ENCODE assay signal across 21 cellular contexts in the genomic region with DNA sequence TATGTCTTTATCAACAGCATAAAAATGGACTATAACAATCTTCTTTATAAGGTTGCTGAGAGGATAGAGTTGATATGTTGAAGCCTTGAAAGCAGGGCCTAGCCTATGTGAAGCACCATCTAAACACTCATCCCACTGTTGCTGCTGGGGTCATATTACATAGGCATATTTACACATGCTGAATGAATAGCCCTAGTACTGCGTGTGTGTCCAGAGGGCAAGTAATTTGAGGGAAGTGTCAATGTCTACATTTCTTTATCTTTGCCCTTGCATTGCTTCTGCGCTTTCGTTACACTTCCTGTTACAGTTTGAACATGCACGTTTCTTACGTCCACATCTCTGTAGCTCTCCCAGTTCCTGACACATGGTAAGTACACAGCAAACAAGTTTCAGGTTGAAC.
DNase-seq lines count a peak whose midpoint lies in the region; FAIRE-seq and TF ChIP-seq lines count a peak whose summit lies in the region.
"Had no signal": no experiment of that assay in that cellular context is flagged by ENCODE, and none has a peak within 500 bp of the region (broad histone marks: within the 10 kb centered on the region; RNA-seq: fewer than 3 reads in every experiment).

No MANE protein-coding gene starts in this region.

- H3K4me1 Mint-ChIP-seq in CD8-positive, alpha-beta memory T cell = no peaks in the 10 kb centered on the region
- H3K4me1 Mint-ChIP-seq: stimulated activated effector memory CD8-positive, alpha-beta T cell treated with anti-CD3 and anti-CD28 coated beads, Interleukin-12 subunit alpha, Interleukin-12 subunit beta, amount 100 ng/mL, for 72 hours had no signal

- H3K4me1 ChIP-seq in esophagus muscularis mucosa = no peaks in the 10 kb centered on the region
- H3K4me1 ChIP-seq in CD8-positive, alpha-beta memory T cell (ENCODE audit: insufficient read depth, low read length) = no peaks in the 10 kb centered on the region
- H3K4me1 ChIP-seq: adrenal gland, suprapubic skin had no signal

- intact Hi-C loops in esophagus muscularis mucosa (cut with DNase I) = no loop called here

- H3K27ac ChIP-seq in esophagus muscularis mucosa (replicated peaks in 1 of 4) = no peak overlapping the region
- no peak overlapping the region for H3K27ac ChIP-seq in CD8-positive, alpha-beta memory T cell (ENCODE audit: low read depth, low read length)
- H3K27ac ChIP-seq: adrenal gland, brain microvascular endothelial cell, C4-2B, RWPE1, suprapubic skin had no signal

- WGBS in esophagus muscularis mucosa = 75% methylated on average over 5 of the region's 5 CpGs

- no peaks in the 10 kb centered on the region for H3K27me3 ChIP-seq in esophagus muscularis mucosa
- no peaks in the 10 kb centered on the region for H3K27me3 ChIP-seq in CD8-positive, alpha-beta memory T cell (ENCODE audit: insufficient read depth, low read length, poor library complexity, severe bottlenecking)
- H3K27me3 ChIP-seq: adrenal gland, brain microvascular endothelial cell, suprapubic skin had no signal

- no peak for TF ChIP-seq EP300 in esophagus muscularis mucosa (IDR thresholded peaks at IDR 0.05)

- no peaks in the 10 kb centered on the region for H3K36me3 ChIP-seq in esophagus muscularis mucosa
- no peaks in the 10 kb centered on the region for H3K36me3 ChIP-seq in CD8-positive, alpha-beta memory T cell (ENCODE audit: insufficient read depth, low read length)
- H3K36me3 ChIP-seq: adrenal gland, brain microvascular endothelial cell, suprapubic skin had no signal

- H3K27me3 Mint-ChIP-seq in CD8-positive, alpha-beta memory T cell = peaks cover 5% of the 10 kb centered on the region in 2 donors

- H3K9me3 ChIP-seq in esophagus muscularis mucosa = no peaks in the 10 kb centered on the region
- no peaks in the 10 kb centered on the region for H3K9me3 ChIP-seq in CD8-positive, alpha-beta memory T cell (ENCODE audit: low read length)
- H3K9me3 ChIP-seq: adrenal gland, suprapubic skin had no signal

- no peak overlapping the region for H3K4me3 Mint-ChIP-seq in CD8-positive, alpha-beta memory T cell
- H3K4me3 Mint-ChIP-seq: activated CD8-positive, alpha-beta T cell treated with anti-CD3 and anti-CD28 coated beads for 36 hours; HFFc6; stimulated activated effector memory CD8-positive, alpha-beta T cell treated with anti-CD3 and anti-CD28 coated beads, Interleukin-12 subunit alpha, Interleukin-12 subunit beta, amount 100 ng/mL, for 72 hours had no signal

- H3K36me3 Mint-ChIP-seq in CD8-positive, alpha-beta memory T cell = no peaks in the 10 kb centered on the region
- H3K36me3 Mint-ChIP-seq: stimulated activated effector memory CD8-positive, alpha-beta T cell treated with anti-CD3 and anti-CD28 coated beads, Interleukin-12 subunit alpha, Interleukin-12 subunit beta, amount 100 ng/mL, for 72 hours had no signal

- DNase-seq in DMS53 treated with DMSO at 0.1 percent for 48 hours (lab: John Stamatoyannopoulos, UW; ENCODE audit: unreplicated experiment) (peak; percentile 98), NCI-H146 (lab: John Stamatoyannopoulos, UW) (peak; percentile 91), NCI-H510A treated with DMSO at 0.1 percent for 48 hours (lab: John Stamatoyannopoulos, UW) (peak; percentile 92), esophagus muscularis mucosa (ENCODE audit: extremely low spot score) (peak; percentile 62), MV-4-11 (lab: John Stamatoyannopoulos, UW) (no peak), NCI-H2081 treated with DMSO at 0.1 percent for 48 hours (lab: John Stamatoyannopoulos, UW) (no peak), D721Med (ENCODE audit: insufficient read length, low spot score) (no peak)
- no peak for DNase-seq in CD8-positive, alpha-beta memory T cell
- DNase-seq: activated CD8-positive, alpha-beta T cell treated with anti-CD3 and anti-CD28 coated beads for 36 hours; activated gamma-delta T cell treated with Interleukin-2 at 50 U/mL for 16 hours; adrenal gland; brain microvascular endothelial cell; effector memory CD4-positive, alpha-beta T cell; HFFc6; kidney glomerular epithelial cell; NCI-H446 treated with DMSO at 0.1 percent for 48 hours; T1000 had no signal

- peaks cover 0 to 4% (median 3%) of the 10 kb centered on the region in 5 donors for H3K9me3 Mint-ChIP-seq in CD8-positive, alpha-beta memory T cell
- H3K9me3 Mint-ChIP-seq: stimulated activated effector memory CD8-positive, alpha-beta T cell treated with anti-CD3 and anti-CD28 coated beads, Interleukin-12 subunit alpha, Interleukin-12 subunit beta, amount 100 ng/mL, for 72 hours had no signal

- no peak overlapping the region for H3K27ac Mint-ChIP-seq in CD8-positive, alpha-beta memory T cell
- H3K27ac Mint-ChIP-seq: activated CD8-positive, alpha-beta T cell treated with anti-CD3 and anti-CD28 coated beads for 36 hours; HFFc6; stimulated activated effector memory CD8-positive, alpha-beta T cell treated with anti-CD3 and anti-CD28 coated beads, Interleukin-12 subunit alpha, Interleukin-12 subunit beta, amount 100 ng/mL, for 72 hours had no signal

- TF ChIP-seq CTCF in esophagus muscularis mucosa (IDR thresholded peaks at IDR 0.05) = no peak
- no peak for TF ChIP-seq CTCF in D721Med (IDR thresholded peaks at IDR 0.05; ENCODE audit: insufficient read depth, missing control alignments)

- no peak for FAIRE-seq in D721Med (lab: Jason Lieb, UNC)

- TF ChIP-seq POLR2A in esophagus muscularis mucosa (IDR thresholded peaks at IDR 0.05; ENCODE audit: low read depth) = no peak

- CTCF ChIA-PET in CD8-positive, alpha-beta memory T cell (lab: Charles Lee) = no interaction called here

- no peak overlapping the region for H3K4me3 ChIP-seq in esophagus muscularis mucosa
- H3K4me3 ChIP-seq in CD8-positive, alpha-beta memory T cell (ENCODE audit: low read length) = no peak overlapping the region
- H3K4me3 ChIP-seq: adrenal gland, suprapubic skin had no signal

- POLR2A ChIA-PET in CD8-positive, alpha-beta memory T cell (lab: Charles Lee) = no interaction called here

Comparison
In these comparisons a context has a peak if more than half of its experiments do, and no peak if none do; other contexts are left out.
1. DNase-seq: peak in DMS53 treated with DMSO at 0.1 percent for 48 hours (single experiment), NCI-H146 (single experiment), NCI-H510A treated with DMSO at 0.1 percent for 48 hours (single experiment) and esophagus muscularis mucosa (single experiment); none in MV-4-11 (single experiment), NCI-H2081 treated with DMSO at 0.1 percent for 48 hours (single experiment), D721Med (single experiment) and CD8-positive, alpha-beta memory T cell (0 of 5).